In the genomic region with DNA sequence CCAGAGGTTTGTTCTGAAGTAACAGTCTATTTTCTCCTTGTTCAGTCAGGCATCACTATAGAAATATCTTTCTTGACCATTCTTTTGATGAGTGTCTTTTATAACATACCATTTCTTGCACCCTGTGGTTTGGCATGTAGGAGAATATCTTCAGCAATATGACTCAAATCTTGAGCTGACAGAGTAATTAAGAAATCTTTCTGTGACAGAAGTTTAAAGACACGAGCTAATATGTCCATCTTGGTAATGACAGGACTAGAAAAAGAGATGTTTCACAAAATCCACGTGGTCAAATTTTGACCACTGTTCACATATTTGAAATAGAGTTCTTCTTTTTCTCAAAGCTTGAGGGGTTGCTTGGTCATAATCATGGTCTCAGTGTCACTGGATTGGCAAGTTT, we compare ENCODE assay signal across 15 cellular contexts.
DNase-seq lines count a peak whose midpoint lies in the region; ATAC-seq and TF ChIP-seq lines count a peak whose summit lies in the region.
"Had no signal": no experiment of that assay in that cellular context is flagged by ENCODE, and none has a peak within 500 bp of the region (broad histone marks: within the 10 kb centered on the region; RNA-seq: fewer than 3 reads in every experiment).

No MANE protein-coding gene starts in this region.

- H3K79me2 ChIP-seq in DND-41 (ENCODE audit: insufficient read depth, low read length) = no peaks in the 10 kb centered on the region

- H3K27ac ChIP-seq in DND-41 (ENCODE audit: low read length) = 0 out of 2 replicates have a peak overlapping the region, but pooled peaks have one; percentile 32
- H3K27ac ChIP-seq in brain microvascular endothelial cell = peak overlapping the region; percentile 89
- H3K27ac ChIP-seq: epithelial cell of prostate had no signal

- H3K4me3 ChIP-seq in DND-41 (ENCODE audit: low read depth in 1 of 2, low read length in 2 of 2) = no peak overlapping the region
- no peak overlapping the region for H3K4me3 ChIP-seq in brain microvascular endothelial cell (ENCODE audit: low read depth, low read length)

- no peaks in the 10 kb centered on the region for H4K20me1 ChIP-seq in DND-41 (ENCODE audit: insufficient read depth, low read length)

- H3K27me3 ChIP-seq in DND-41 (ENCODE audit: insufficient read depth, low read length, poor library complexity) (no peaks in the 10 kb centered on the region), brain microvascular endothelial cell (replicated peaks) (no peaks in the 10 kb centered on the region)

- no peak for TF ChIP-seq CTCF in DND-41 (IDR thresholded peaks at IDR 0.05; ENCODE audit: borderline replicate concordance, extremely low read depth, low read length, poor library complexity, severe bottlenecking)
- no peak for TF ChIP-seq CTCF in brain microvascular endothelial cell (IDR thresholded peaks at IDR 0.05; ENCODE audit: low read depth, low read length, missing control alignments)

- H3K36me3 ChIP-seq in DND-41 (ENCODE audit: insufficient read depth, low read length) (no peaks in the 10 kb centered on the region), brain microvascular endothelial cell (replicated peaks) (peaks cover 2% of the 10 kb centered on the region)

- no peak for DNase-seq in DND-41
- peak; percentile 25 for DNase-seq in brain microvascular endothelial cell
- no peak for DNase-seq in D341Med (ENCODE audit: low spot score)
- DNase-seq in NCI-H2029 (lab: John Stamatoyannopoulos, UW) = no peak
- no peak for DNase-seq in stimulated activated CD4-positive, alpha-beta T cell treated with anti-CD3 and anti-CD28 coated beads, Interleukin-4, amount 100 ng/mL, for 24 hours
- DNase-seq in NCI-H1694 treated with DMSO at 0.1 percent for 48 hours (lab: John Stamatoyannopoulos, UW) = no peak
- DNase-seq: ACHN; activated CD8-positive, alpha-beta memory T cell treated with anti-CD3 and anti-CD28 coated beads for 24 hours; activated naive CD4-positive, alpha-beta T cell treated with Interleukin-2 at 50 U/mL for 16 hours; NCI-H1436; NCI-H69; SIG-M5 had no signal

- in situ Hi-C loops in brain microvascular endothelial cell (cut with HindIII; ENCODE audit: low pct_ligation_motif_present, low sequenced_read_pairs) = no loop called here

- no peak overlapping the region for H3K9ac ChIP-seq in DND-41 (ENCODE audit: low read depth, low read length)

- no peak overlapping the region for H3K4me2 ChIP-seq in DND-41 (ENCODE audit: insufficient read depth, low read length)

- H2AFZ ChIP-seq in DND-41 (ENCODE audit: low read depth, low read length) = no peak overlapping the region

- ATAC-seq in DND-41 (ENCODE audit: insufficient read depth, low read depth) = no peak
- ATAC-seq in GM19035 (IDR thresholded peaks at IDR 0.05; ENCODE audit: unreplicated experiment) = peak; percentile 21
- peak; percentile 50 for ATAC-seq in HG03432 (IDR thresholded peaks at IDR 0.05; ENCODE audit: unreplicated experiment)

- H3K9me3 ChIP-seq in DND-41 (ENCODE audit: insufficient read depth, low read length, severe bottlenecking) = peaks cover 3% of the 10 kb centered on the region

- peaks cover 51% of the 10 kb centered on the region for H3K4me1 ChIP-seq in DND-41 (ENCODE audit: insufficient read depth, low read length)
